Comparison of ENCODE assay signal across 8 cellular contexts in genomic region chr20:61886721-61887658, GRCh38.
DNase-seq lines count a peak whose midpoint lies in the region; ATAC-seq and TF ChIP-seq lines count a peak whose summit lies in the region.

No MANE protein-coding gene starts in this region.

- no peaks in the 10 kb centered on the region for H3K36me3 ChIP-seq in neural cell (ENCODE audit: insufficient read depth, low read length)

- no peaks in the 10 kb centered on the region for H3K9me3 ChIP-seq in neural cell (ENCODE audit: low read length)

- DNase-seq in NCI-H2171 treated with DMSO at 0.1 percent for 48 hours (lab: John Stamatoyannopoulos, UW) (peak; percentile 38), NCI-H2171 (lab: John Stamatoyannopoulos, UW) (no peak), KBM-7 (peak; percentile 57), UCSD-AML1 (lab: John Stamatoyannopoulos, UW; ENCODE audit: unreplicated experiment) (peak; percentile 45), epithelial cell of proximal tubule (ENCODE audit: low read depth) (no peak)

- in situ Hi-C loops in KBM-7 (cut with MboI; ENCODE audit: low pct_unique_long_range_greater_than_20kb, low sequenced_read_pairs): no loop called here

- H3F3A ChIP-seq in neural cell (ENCODE audit: insufficient read depth, low read length, poor library complexity, severe bottlenecking): no peaks in the 10 kb centered on the region

- H3K4me3 ChIP-seq in epithelial cell of proximal tubule (ENCODE audit: low read depth, low read length) (no peak overlapping the region), neural cell (ENCODE audit: low read length) (no peak overlapping the region)

- H2AFZ ChIP-seq in neural cell (ENCODE audit: low read depth, low read length): no peak overlapping the region

- no peaks in the 10 kb centered on the region for H4K20me1 ChIP-seq in neural cell (ENCODE audit: insufficient read depth)

- H3K4me2 ChIP-seq in neural cell (ENCODE audit: low read length): no peak overlapping the region

- ATAC-seq in HG02642 (IDR thresholded peaks at IDR 0.05; ENCODE audit: poor library complexity, unreplicated experiment): no peak
- no peak for ATAC-seq in HG03139 (IDR thresholded peaks at IDR 0.05; ENCODE audit: unreplicated experiment)

- H3K9ac ChIP-seq in neural cell (ENCODE audit: low read length): no peak overlapping the region

- TF ChIP-seq RAD21 in neural cell (conservative IDR thresholded peaks at IDR 0.05): peak; percentile 90

- no peaks in the 10 kb centered on the region for H3K9me2 ChIP-seq in neural cell (ENCODE audit: insufficient read depth, low read length)

- no peak overlapping the region for H3K27ac ChIP-seq in neural cell (ENCODE audit: low read length)

- no peaks in the 10 kb centered on the region for H3K79me2 ChIP-seq in neural cell (replicated peaks; ENCODE audit: insufficient read depth, low read length)

- TF ChIP-seq EP300 in neural cell (conservative IDR thresholded peaks at IDR 0.05; ENCODE audit: poor library complexity, severe bottlenecking): no peak

- TF ChIP-seq CTCF in epithelial cell of proximal tubule (conservative IDR thresholded peaks at IDR 0.05; ENCODE audit: low read depth, low read length): peak; percentile 87
- peak; percentile 89 for TF ChIP-seq CTCF in neural cell (IDR thresholded peaks at IDR 0.05; ENCODE audit: poor library complexity, severe bottlenecking)

- H3K27me3 ChIP-seq in neural cell (ENCODE audit: insufficient read depth, low read depth, low read length): no peaks in the 10 kb centered on the region

TF ChIP-seq in neural cell, 6 proteins besides CTCF, POLR2A, EP300 and RAD21:
- TF ChIP-seq SMC3 (conservative IDR thresholded peaks at IDR 0.05; ENCODE audit: poor library complexity) (peak; percentile 90), MXI1 (conservative IDR thresholded peaks at IDR 0.05; ENCODE audit: poor library complexity, severe bottlenecking) (peak; percentile 46), TAF1 (IDR thresholded peaks at IDR 0.05; ENCODE audit: low read depth) (no peak)

Comparison
In these comparisons a context has a peak if more than half of its experiments do, and no peak if none do; other contexts are left out.
1. DNase-seq: peak in NCI-H2171 treated with DMSO at 0.1 percent for 48 hours (single experiment), KBM-7 (single experiment) and UCSD-AML1 (single experiment); none in NCI-H2171 (single experiment) and epithelial cell of proximal tubule (single experiment).